Comparison of ENCODE assay signal across 8 cellular contexts in the genomic region with DNA sequence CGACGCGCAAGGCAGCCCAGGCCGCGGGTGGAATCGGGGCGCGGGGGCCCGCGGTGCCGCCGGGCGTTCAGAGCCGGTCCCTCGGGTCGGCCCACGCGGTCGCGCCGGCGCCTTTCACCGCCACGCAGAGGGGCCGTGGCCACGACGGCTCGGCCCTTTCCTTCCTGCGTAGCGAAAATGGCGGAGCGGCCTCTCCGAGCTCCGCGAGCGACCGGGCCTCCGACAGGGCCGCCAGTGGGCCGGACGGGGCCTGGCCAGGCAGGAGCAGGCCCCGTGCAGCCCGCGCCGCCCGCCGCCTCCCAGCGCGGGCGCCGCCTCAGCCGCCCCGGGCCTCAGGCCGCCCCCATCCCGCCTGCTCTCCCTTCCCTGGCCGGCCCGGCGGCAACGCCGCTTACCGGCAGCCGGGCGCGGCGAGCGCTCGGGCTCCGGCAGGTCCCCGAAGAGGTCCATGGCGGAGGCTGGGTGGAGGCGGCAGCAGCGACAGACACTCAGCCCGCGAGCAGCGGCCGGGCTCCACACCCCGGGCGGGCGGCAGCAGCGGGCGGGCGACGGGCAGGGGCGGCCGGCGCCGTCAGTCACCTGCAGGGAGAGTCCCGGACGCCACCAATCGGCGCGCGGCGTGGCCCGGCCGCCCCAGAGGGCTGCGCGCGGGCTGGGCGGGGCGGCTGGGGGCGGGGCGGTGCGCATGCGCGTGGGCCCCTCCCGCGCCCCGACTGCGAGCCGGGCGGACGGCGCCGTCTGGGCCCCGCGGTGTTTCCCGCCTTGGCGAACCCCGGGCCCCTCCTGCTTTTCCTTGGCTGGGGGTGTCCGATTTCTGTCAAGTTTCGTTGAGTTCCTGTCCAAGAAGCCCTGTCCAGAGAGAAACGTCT. TPM values are rescaled to one million over a fixed set of nuclear protein-coding genes. Genes with fewer than 3 reads are reported as not detected.
DNase-seq lines count a peak whose midpoint lies in the region; ATAC-seq and TF ChIP-seq lines count a peak whose summit lies in the region.

TSS of gene ILKAP (minus strand) at position 592 of the 869 bp plus-strand sequence. CDS start at position 450, 142 bp downstream.

- 1% methylated on average over 32 of the region's 123 CpGs; no CpG with 5 or more reads in 1 of the 2 experiments for WGBS in IMR-90 (ENCODE audit: extremely low coverage in 2 of 2, insufficient read length in 1 of 2), 2 experiments

- H4K20me1 ChIP-seq in IMR-90 (ENCODE audit: insufficient read depth, low read length): peaks cover 41% of the 10 kb centered on the region
- H4K20me1 ChIP-seq in PC-9 (ENCODE audit: insufficient read depth): peaks cover 42% of the 10 kb centered on the region

- ATAC-seq in GM21528 (IDR thresholded peaks at IDR 0.05; ENCODE audit: low FRiP score, unreplicated experiment) (peak; percentile 94), IMR-90 (ENCODE audit: low read depth) (peak; percentile 99)

- TF ChIP-seq CTCF in IMR-90 (conservative IDR thresholded peaks at IDR 0.05; ENCODE audit: low read depth, low read length): no peak
- no peak for TF ChIP-seq CTCF in PC-9 (conservative IDR thresholded peaks at IDR 0.05)
- TF ChIP-seq CTCF in epithelial cell of proximal tubule (conservative IDR thresholded peaks at IDR 0.05; ENCODE audit: low read depth, low read length): no peak

- peaks cover 6% of the 10 kb centered on the region for H3K27me3 ChIP-seq in IMR-90 (ENCODE audit: control insufficient read depth, insufficient read depth, low read length)
- H3K27me3 ChIP-seq in PC-9 (ENCODE audit: insufficient read depth, low read depth): peaks cover 21% of the 10 kb centered on the region
- peaks cover 0 to 2% of the 10 kb centered on the region in 2 donors for H3K27me3 ChIP-seq in mucosa of rectum (ENCODE audit: control insufficient read depth in 2 of 2, insufficient read depth in 2 of 2, low read length in 2 of 2)

- no TSS peak for BruUV-seq in IMR-90 (replicated peaks; lab: Mats Ljungman, UMichigan)
- BruUV-seq in PC-9 (replicated peaks; lab: Mats Ljungman, UMichigan): no TSS peak

- POLR2A ChIA-PET in IMR-90 (lab: Charles Lee; ENCODE audit: unreplicated experiment): interaction anchor here (1.0 kb wide), 1 partner anchor 27 kb away, joined by 4 read pairs; no protein-coding TSS in a partner anchor
- POLR2A ChIA-PET in PC-9 (lab: Charles Lee; ENCODE audit: unreplicated experiment): no interaction called here

- in situ Hi-C loops in IMR-90 (cut with MboI; ENCODE audit: low sequenced_read_pairs): no loop called here

- peaks cover 7% of the 10 kb centered on the region; the same call in 1 of the 2 replicates for H3K9me1 ChIP-seq in IMR-90 (ENCODE audit: insufficient read depth, low read length)

- H3K4me1 ChIP-seq in IMR-90 (ENCODE audit: control insufficient read depth, insufficient read depth, low read length) (peaks cover 6% of the 10 kb centered on the region), PC-9 (replicated peaks; ENCODE audit: insufficient read depth) (peaks cover 33% of the 10 kb centered on the region), mucosa of rectum (ENCODE audit: control insufficient read depth in 2 of 2, insufficient read depth in 2 of 2, low read length in 2 of 2) (peaks cover 10 to 15% of the 10 kb centered on the region in 2 donors)

- no peak for TF ChIP-seq RAD21 in IMR-90 (IDR thresholded peaks at IDR 0.05; ENCODE audit: low read length)

- dilution Hi-C loops in IMR-90 (cut with HindIII; ENCODE audit: low sequenced_read_pairs, unreplicated experiment): no loop called here

- no peaks in the 10 kb centered on the region for H3K9me3 ChIP-seq in IMR-90 (ENCODE audit: control insufficient read depth, insufficient read depth, low read length)
- H3K9me3 ChIP-seq in PC-9 (ENCODE audit: insufficient read depth, low read depth): no peaks in the 10 kb centered on the region; the same call in 1 of the 2 replicates
- no peaks in the 10 kb centered on the region for H3K9me3 ChIP-seq in mucosa of rectum (ENCODE audit: control insufficient read depth in 2 of 2, low read length in 2 of 2)

- peak within 1 kb of the TSS; percentile 89 for H3K4ac ChIP-seq in IMR-90 (ENCODE audit: low read depth, low read length)

- peak within 1 kb of the TSS; percentile 90 for H2AK9ac ChIP-seq in IMR-90 (replicated peaks; ENCODE audit: low read depth, low read length, poor library complexity)

- peak; percentile 58 for DNase-seq in DMS114 treated with DMSO at 0.1 percent for 48 hours (lab: John Stamatoyannopoulos, UW; ENCODE audit: unreplicated experiment)
- DNase-seq in IMR-90: peak; percentile 71
- peak; percentile 59 to 96 for DNase-seq in PC-9
- DNase-seq in activated T-cell treated with anti-CD3 and anti-CD28 coated beads for 48 hours (ENCODE audit: low read depth): peak; percentile 93
- DNase-seq in epithelial cell of proximal tubule (ENCODE audit: low read depth): no peak
- peak; percentile 89 for DNase-seq in stimulated activated CD8-positive, alpha-beta memory T cell treated with anti-CD3 and anti-CD28 coated beads, Interleukin-4, amount 100 ng/mL, for 48 hours

- peak within 1 kb of the TSS; percentile 97 for H3K14ac ChIP-seq in IMR-90 (replicated peaks; ENCODE audit: low read depth, low read length)

- H3K79me1 ChIP-seq in IMR-90 (ENCODE audit: low read depth in 1 of 2, low read length in 2 of 2): peaks cover 3 to 39% of the 10 kb centered on the region in 2 experiments; a peak in 3 of 4 replicates

- peak within 1 kb of the TSS; percentile 85 for H3K4me2 ChIP-seq in IMR-90 (ENCODE audit: low read depth, low read length)
- H3K4me2 ChIP-seq in PC-9: peak within 1 kb of the TSS; percentile 99

- H3K56ac ChIP-seq in IMR-90 (ENCODE audit: extremely low read depth, insufficient read depth, low read length): peak within 1 kb of the TSS; percentile 90

- H3K18ac ChIP-seq in IMR-90 (ENCODE audit: low read depth, low read length): peak within 1 kb of the TSS; percentile 78

- H2BK15ac ChIP-seq in IMR-90 (ENCODE audit: low read depth, low read length): 0 out of 3 replicates have a peak within 1 kb of the TSS, but pooled peaks have one; percentile 15

- CTCF ChIA-PET in IMR-90 (lab: Yijun Ruan, JAX): no interaction called here
- CTCF ChIA-PET in PC-9 (lab: Charles Lee): interaction anchor here (0.6 to 0.7 kb wide), 2 partner anchors 76 to 459 kb away, joined by 3 to 5 read pairs; no protein-coding TSS in a partner anchor

- H3K9me2 ChIP-seq in PC-9 (ENCODE audit: insufficient read depth): no peaks in the 10 kb centered on the region

- peak within 1 kb of the TSS; percentile 70 for H2BK120ac ChIP-seq in IMR-90 (ENCODE audit: low read depth, low read length)

- peak; percentile 78 for TF ChIP-seq POLR2A in IMR-90 (IDR thresholded peaks at IDR 0.05; ENCODE audit: low read depth, low read length)

- H2BK20ac ChIP-seq in IMR-90 (ENCODE audit: low read depth, low read length): no peak within 1 kb of the TSS

- intact Hi-C loops in IMR-90 (cut with micrococcal nuclease): no loop called here
- intact Hi-C loops in PC-9 (cut with micrococcal nuclease; ENCODE audit: unreplicated experiment): no loop called here

- peak within 1 kb of the TSS; percentile 60 for H2BK5ac ChIP-seq in IMR-90 (ENCODE audit: low read depth, low read length, poor library complexity, severe bottlenecking)

- H4K8ac ChIP-seq in IMR-90 (ENCODE audit: low read depth in 2 of 2, low read length in 2 of 2): peak within 1 kb of the TSS; percentile 99

- H3F3A ChIP-seq in PC-9 (ENCODE audit: insufficient read depth, low read depth): peaks cover 15% of the 10 kb centered on the region; the same call in 1 of the 2 replicates

- H3K36me3 ChIP-seq in IMR-90 (ENCODE audit: control insufficient read depth, insufficient read depth, low read length) (0 out of 2 replicates have a peak, but pooled peaks cover 1% of the 10 kb centered on the region), PC-9 (ENCODE audit: low read depth) (peaks cover 4% of the 10 kb centered on the region; the same call in 1 of the 2 replicates), mucosa of rectum (ENCODE audit: control insufficient read depth in 2 of 2, insufficient read depth in 2 of 2, low read length in 2 of 2) (no peaks in the 10 kb centered on the region)

- peaks cover 52% of the 10 kb centered on the region for H3K79me2 ChIP-seq in PC-9 (ENCODE audit: low read depth)

- H2AFZ ChIP-seq in IMR-90 (replicated peaks; ENCODE audit: low read length, poor library complexity) (peak within 1 kb of the TSS; percentile 96), PC-9 (peak within 1 kb of the TSS; percentile 95)

- H3K27ac ChIP-seq in IMR-90 (ENCODE audit: insufficient read depth, low read length) (peak within 1 kb of the TSS; percentile 72), PC-9 (no peak within 1 kb of the TSS), mucosa of rectum (ENCODE audit: low read depth in 2 of 2, low read length in 2 of 2) (peak within 1 kb of the TSS; percentile 87 to 91)

- H3K9ac ChIP-seq in IMR-90 (ENCODE audit: low read depth, low read length) (peak within 1 kb of the TSS; percentile 80), mucosa of rectum (ENCODE audit: low read depth in 1 of 2, low read length in 2 of 2) (peak within 1 kb of the TSS; percentile 87 to 90)

- peak within 1 kb of the TSS; percentile 92 for H4K5ac ChIP-seq in IMR-90 (ENCODE audit: low read depth, low read length)

- peak within 1 kb of the TSS; percentile 88 for H2AK5ac ChIP-seq in IMR-90 (ENCODE audit: low read depth, low read length)

- peak within 1 kb of the TSS; percentile 94 for H4K91ac ChIP-seq in IMR-90 (ENCODE audit: insufficient read depth, low read depth, low read length)

- H3K23ac ChIP-seq in IMR-90 (ENCODE audit: low read depth, low read length): peak within 1 kb of the TSS; percentile 92

- H3K4me3 ChIP-seq in IMR-90 (ENCODE audit: insufficient read depth, low read depth, low read length): peak within 1 kb of the TSS; percentile 87
- H3K4me3 ChIP-seq in PC-9: peak within 1 kb of the TSS; percentile 92
- H3K4me3 ChIP-seq in epithelial cell of proximal tubule (ENCODE audit: low read depth, low read length): peak within 1 kb of the TSS; percentile 75
- peak within 1 kb of the TSS; percentile 73 to 87 for H3K4me3 ChIP-seq in mucosa of rectum (ENCODE audit: low read length in 2 of 2)

TF ChIP-seq in IMR-90, 13 proteins besides CTCF, POLR2A, EP300 and RAD21 (continues in another document):
- TF ChIP-seq USF2 (IDR thresholded peaks at IDR 0.05; ENCODE audit: low read depth, low read length) (0 out of 2 replicates have a peak, but pooled peaks have one; percentile 6), MAZ (IDR thresholded peaks at IDR 0.05; ENCODE audit: borderline replicate concordance, low read depth, low read length) (peak; percentile 35; the same call in 1 of the 2 replicates)

RNA-seq across cellular contexts. Expression of gene ILKAP, which starts in this region (rescaled TPM):
- total RNA-seq in IMR-90 (2012; rRNA removed): 13.3 and 15.3 TPM in 2 replicates
- polyA plus RNA-seq in IMR-90 (2012; rRNA removed): 44.2 and 44.4 TPM in 2 replicates
- polyA plus RNA-seq in IMR-90 (2012; cell fraction: cytosol; rRNA removed): 23.3 and 46.0 TPM in 2 replicates
- polyA plus RNA-seq in IMR-90 (2012; cell fraction: nucleus; rRNA removed; ENCODE audit: low replicate concordance): 79.8 and 140 TPM in 2 replicates
- total RNA-seq in PC-9 (2021): 55.6 and 65.2 TPM in 2 replicates
- total RNA-seq in epithelial cell of proximal tubule: 18.2 and 28.9 TPM in 2 replicates
